Comparison of ENCODE assay signal across 16 cellular contexts in genomic region chr16:27373312-27373711, GRCh38. TPM values are rescaled to one million over a fixed set of nuclear protein-coding genes. Genes with fewer than 3 reads are reported as not detected.
"Had no signal": no experiment of that assay in that cellular context is flagged by ENCODE, and none has a peak within 500 bp of the region (broad histone marks: within the 10 kb centered on the region; RNA-seq: fewer than 3 reads in every experiment).

No MANE protein-coding gene starts in this region.

- H3K27me3 Mint-ChIP-seq: dendritic cell treated with granulocyte-macrophage colony-stimulating factor and Interleukin-4, amounts not matched to agents 40 ng/mL and 50 ng/mL, for 4 days had no signal

- H3K9me3 Mint-ChIP-seq: neural crest cell had no signal

- H3K9me3 ChIP-seq: mucosa of descending colon, suprapubic skin, upper lobe of right lung had no signal

- H3K27me3 ChIP-seq: heart left ventricle, suprapubic skin, tibial nerve, upper lobe of right lung, vagina had no signal

- H3K4me1 ChIP-seq: vagina had no signal

- H3K4me1 Mint-ChIP-seq: neural crest cell had no signal

- H3K27ac ChIP-seq: suprapubic skin, tibial nerve, upper lobe of right lung, vagina had no signal

- H3K36me3 Mint-ChIP-seq: natural killer cell had no signal

- H3K4me3 ChIP-seq: heart left ventricle, mucosa of descending colon, suprapubic skin, tibial nerve, upper lobe of right lung, vagina had no signal

- H3K27ac Mint-ChIP-seq: dendritic cell treated with granulocyte-macrophage colony-stimulating factor and Interleukin-4, amounts not matched to agents 40 ng/mL and 50 ng/mL, for 4 days; natural killer cell had no signal

- H3K4me3 Mint-ChIP-seq: dendritic cell treated with granulocyte-macrophage colony-stimulating factor and Interleukin-4, amounts not matched to agents 40 ng/mL and 50 ng/mL, for 4 days; natural killer cell; neural crest cell had no signal

- H3K36me3 ChIP-seq: heart left ventricle, suprapubic skin, tibial nerve, upper lobe of right lung, vagina had no signal

- DNase-seq: kidney glomerular epithelial cell; mesendoderm; mucosa of descending colon; natural killer cell; posterior cingulate gyrus; stimulated activated naive CD4-positive, alpha-beta T cell treated with Interleukin-2 at 50 U/mL for 16 hours; upper lobe of right lung had no signal

- ATAC-seq: esophagus mucosa, mucosa of descending colon, natural killer cell, sciatic nerve had no signal

RNA-seq across cellular contexts. Expression of gene IL21R, which starts 28.7 kb away (rescaled TPM):
- total RNA-seq: endothelial cell of umbilical vein had no signal
